14 cellular contexts compared by ENCODE assay signal in the genomic region with DNA sequence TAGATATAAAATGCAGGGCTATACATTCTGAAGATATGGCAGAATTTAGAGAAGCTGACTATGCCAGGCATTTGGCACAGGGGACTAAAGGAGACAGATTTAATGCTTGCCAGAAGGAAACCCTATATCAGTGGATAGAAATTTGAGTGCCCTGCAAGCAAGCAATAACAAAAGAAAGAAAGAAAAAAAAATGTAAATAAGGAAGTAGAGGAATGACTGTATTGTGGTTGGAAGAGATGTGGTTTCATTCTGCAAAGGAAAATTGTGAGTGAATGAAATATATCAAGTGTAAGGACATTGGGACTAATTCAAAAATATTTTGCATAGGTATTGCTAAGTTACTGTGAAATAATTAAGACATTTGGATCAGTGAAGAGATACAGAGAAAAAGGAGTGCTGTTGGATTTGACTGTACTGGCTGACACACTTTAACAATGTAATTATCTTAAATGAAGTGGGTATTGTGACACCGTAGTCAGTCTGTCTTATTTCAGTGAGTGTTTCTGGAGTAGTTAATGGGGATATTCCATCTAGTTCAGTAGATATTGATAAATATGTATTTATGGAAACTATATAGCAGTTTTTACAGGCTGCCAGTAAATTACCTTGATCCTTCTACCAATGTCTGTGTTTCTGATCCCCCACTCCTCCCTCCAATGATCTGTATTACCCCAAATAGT.
"Had no signal": no experiment of that assay in that cellular context is flagged by ENCODE, and none has a peak within 500 bp of the region (broad histone marks: within the 10 kb centered on the region; RNA-seq: fewer than 3 reads in every experiment).

No MANE protein-coding gene starts in this region.

- H3K9me3 ChIP-seq: esophagus squamous epithelium, left ventricle myocardium inferior, suprapubic skin had no signal

- H3K27me3 Mint-ChIP-seq: activated B cell treated with CpG ODN at 0.5 μM for 24 hours; activated CD4-positive, alpha-beta T cell treated with anti-CD3 and anti-CD28 coated beads, Interleukin-2, amount 10 ng/mL, durations not matched to agents 24 days and 14 days; activated naive CD4-positive, alpha-beta T cell treated with anti-CD3 and anti-CD28 coated beads, Interleukin-2, amount 10 ng/mL, durations not matched to agents 7 days and 5 days; type B pancreatic cell had no signal

- H3K27ac Mint-ChIP-seq: activated B cell treated with CpG ODN at 0.5 μM for 24 hours; activated CD4-positive, alpha-beta T cell treated with anti-CD3 and anti-CD28 coated beads, Interleukin-2, amount 10 ng/mL, durations not matched to agents 24 days and 14 days; activated naive CD4-positive, alpha-beta T cell treated with anti-CD3 and anti-CD28 coated beads, Interleukin-2, amount 10 ng/mL, durations not matched to agents 7 days and 5 days; activated T-helper 17 cell treated with anti-CD3 and anti-CD28 coated beads, Interleukin-2, amount 50 U/mL, for 72 hours; memory B cell; natural killer cell had no signal

- ATAC-seq: activated T-helper 17 cell treated with anti-CD3 and anti-CD28 coated beads, Interleukin-2, amount 50 U/mL, for 72 hours; natural killer cell; stimulated activated naive CD8-positive, alpha-beta T cell treated with anti-CD3 and anti-CD28 coated beads, Interleukin-15, Interleukin-2, amounts not matched to agents 100 U/mL and 50 U/mL, for 24 hours had no signal

- H3K4me1 ChIP-seq: esophagus squamous epithelium, left ventricle myocardium inferior, suprapubic skin had no signal

- H3K4me3 Mint-ChIP-seq: activated B cell treated with CpG ODN at 0.5 μM for 24 hours; activated CD4-positive, alpha-beta T cell treated with anti-CD3 and anti-CD28 coated beads, Interleukin-2, amount 10 ng/mL, durations not matched to agents 24 days and 14 days; activated naive CD4-positive, alpha-beta T cell treated with anti-CD3 and anti-CD28 coated beads, Interleukin-2, amount 10 ng/mL, durations not matched to agents 7 days and 5 days; activated T-helper 17 cell treated with anti-CD3 and anti-CD28 coated beads, Interleukin-2, amount 50 U/mL, for 72 hours; memory B cell; natural killer cell; type B pancreatic cell had no signal

- H3K9me3 Mint-ChIP-seq: activated B cell treated with CpG ODN at 0.5 μM for 24 hours; activated CD4-positive, alpha-beta T cell treated with anti-CD3 and anti-CD28 coated beads, Interleukin-2, amount 10 ng/mL, durations not matched to agents 24 days and 14 days; activated naive CD4-positive, alpha-beta T cell treated with anti-CD3 and anti-CD28 coated beads, Interleukin-2, amount 10 ng/mL, durations not matched to agents 7 days and 5 days; activated T-helper 17 cell treated with anti-CD3 and anti-CD28 coated beads, Interleukin-2, amount 50 U/mL, for 72 hours; type B pancreatic cell had no signal

- DNase-seq: activated B cell treated with CpG ODN at 0.5 μM for 24 hours; activated CD4-positive, alpha-beta T cell treated with anti-CD3 and anti-CD28 coated beads, Interleukin-2, amount 10 ng/mL, durations not matched to agents 24 days and 14 days; activated naive CD4-positive, alpha-beta T cell treated with anti-CD3 and anti-CD28 coated beads, Interleukin-2, amount 10 ng/mL, durations not matched to agents 7 days and 5 days; esophagus squamous epithelium; foreskin fibroblast; left ventricle myocardium inferior; natural killer cell; stimulated activated CD4-positive, alpha-beta T cell treated with anti-CD3 and anti-CD28 coated beads, Interleukin-4, amount 100 ng/mL, for 1 hour; stimulated activated CD8-positive, alpha-beta memory T cell treated with anti-CD3 and anti-CD28 coated beads, Interleukin-4, amount 100 ng/mL, for 48 hours; stimulated activated naive CD8-positive, alpha-beta T cell treated with anti-CD3 and anti-CD28 coated beads, Interleukin-15, Interleukin-2, amounts not matched to agents 100 U/mL and 50 U/mL, for 24 hours had no signal

- H3K36me3 ChIP-seq: esophagus squamous epithelium, left ventricle myocardium inferior, suprapubic skin had no signal

- H3K4me1 Mint-ChIP-seq: activated B cell treated with CpG ODN at 0.5 μM for 24 hours; activated CD4-positive, alpha-beta T cell treated with anti-CD3 and anti-CD28 coated beads, Interleukin-2, amount 10 ng/mL, durations not matched to agents 24 days and 14 days; activated naive CD4-positive, alpha-beta T cell treated with anti-CD3 and anti-CD28 coated beads, Interleukin-2, amount 10 ng/mL, durations not matched to agents 7 days and 5 days; activated T-helper 17 cell treated with anti-CD3 and anti-CD28 coated beads, Interleukin-2, amount 50 U/mL, for 72 hours; natural killer cell had no signal

- H3K27me3 ChIP-seq: esophagus squamous epithelium, suprapubic skin had no signal

- H3K4me3 ChIP-seq: esophagus squamous epithelium, left ventricle myocardium inferior, suprapubic skin had no signal

- H3K36me3 Mint-ChIP-seq: activated naive CD4-positive, alpha-beta T cell treated with anti-CD3 and anti-CD28 coated beads, Interleukin-2, amount 10 ng/mL, durations not matched to agents 7 days and 5 days; memory B cell; natural killer cell; type B pancreatic cell had no signal
